ENCODE assay signal across 8 cellular contexts in the genomic region with DNA sequence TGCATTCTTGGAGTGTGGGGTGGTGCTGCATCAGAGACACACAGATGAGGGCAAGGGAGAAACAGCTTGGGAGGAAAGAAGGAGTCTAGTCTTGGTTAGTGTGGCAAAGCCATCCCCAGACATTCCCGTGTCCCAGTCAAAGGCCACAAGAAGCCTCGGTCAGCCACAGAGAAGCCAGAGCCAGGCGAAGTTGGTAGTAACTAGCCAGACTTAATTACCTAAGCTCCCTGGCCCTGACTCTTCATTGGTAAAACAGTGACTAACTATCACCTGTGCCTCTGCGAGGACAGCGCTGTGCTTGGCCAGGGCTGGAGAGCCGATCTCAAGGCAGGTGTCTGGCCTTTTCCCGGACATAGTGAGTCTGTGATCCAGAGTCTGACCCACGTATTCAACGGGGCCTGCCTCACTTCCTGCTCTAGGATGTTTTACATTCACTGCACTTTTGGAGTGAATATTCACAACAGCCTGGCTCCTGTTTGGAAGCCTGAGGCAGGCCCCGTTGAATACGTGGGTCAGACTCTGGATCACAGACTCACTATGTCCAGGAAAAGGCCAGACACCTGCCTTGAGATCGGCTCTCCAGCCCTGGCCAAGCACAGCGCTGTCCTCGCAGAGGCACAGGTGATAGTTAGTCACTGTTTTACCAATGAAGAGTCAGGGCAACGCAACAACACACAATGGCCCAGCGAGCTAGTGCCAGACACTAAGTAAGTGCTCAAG. TPM values are rescaled to one million over a fixed set of nuclear protein-coding genes. Genes with fewer than 3 reads are reported as not detected.
A peak's percentile ranks its signal among the peaks of the same experiment; 100 is the strongest.
DNase-seq lines count a peak whose midpoint lies in the region; ATAC-seq and TF ChIP-seq lines count a peak whose summit lies in the region.
"Not testable (repeated sequence)": the region's sequence is repeated elsewhere in the genome, so short reads cannot be mapped to it uniquely, and the experiment has no call there.

No MANE protein-coding gene starts in this region.

- not testable (repeated sequence) for H2BK15ac ChIP-seq in mesenchymal stem cell (ENCODE audit: low read depth, poor library complexity, severe bottlenecking)

- not testable (repeated sequence) for H3K9me3 ChIP-seq in BLaER1 treated with 17β-estradiol and CSF1 and Interleukin-3, amounts not matched to agents 10 nM and 100 nM (replicated peaks in 1 of 11); HCT116 (ENCODE audit: control insufficient read depth in 1 of 2, insufficient read depth in 1 of 2, low read depth in 1 of 2, low read length in 2 of 2); SK-N-SH; left ventricle myocardium inferior (replicated peaks); mesenchymal stem cell (ENCODE audit: control insufficient read depth, low read length); osteoblast (ENCODE audit: low read depth, low read length); stomach smooth muscle (ENCODE audit: control insufficient read depth in 2 of 2, low read length in 2 of 2)

- peaks cover 98 to 100% (median 100%) of the 10 kb centered on the region in 10 experiments for H3K4me1 ChIP-seq in BLaER1 treated with 17β-estradiol and CSF1 and Interleukin-3, amounts not matched to agents 10 nM and 100 nM
- H3K4me1 ChIP-seq in HCT116 (ENCODE audit: control insufficient read depth in 1 of 2, insufficient read depth in 2 of 2, low read length in 2 of 2), result peaks cover 58 to 96% of the 10 kb centered on the region in 2 experiments
- H3K4me1 ChIP-seq in SK-N-SH (ENCODE audit: control insufficient read depth in 1 of 2, insufficient read depth in 2 of 2, low read depth in 1 of 2, low read length in 1 of 2), result peaks cover 31 to 39% of the 10 kb centered on the region in 2 experiments
- peaks cover 100% of the 10 kb centered on the region for H3K4me1 ChIP-seq in left ventricle myocardium inferior
- peaks cover 70% of the 10 kb centered on the region for H3K4me1 ChIP-seq in mesenchymal stem cell (ENCODE audit: control insufficient read depth, insufficient read depth, low read depth, low read length)
- peaks cover 59% of the 10 kb centered on the region for H3K4me1 ChIP-seq in osteoblast (ENCODE audit: insufficient read depth, low read length)
- peaks cover 89% of the 10 kb centered on the region for H3K4me1 ChIP-seq in stomach smooth muscle (ENCODE audit: control insufficient read depth, insufficient read depth, low read length)

- H2BK12ac ChIP-seq in mesenchymal stem cell (ENCODE audit: low read length in 2 of 2), result not testable (repeated sequence)

- not testable (repeated sequence) for H3F3A ChIP-seq in SK-N-SH (replicated peaks; ENCODE audit: insufficient read depth)

- not testable (repeated sequence) for H4K8ac ChIP-seq in mesenchymal stem cell (ENCODE audit: low read length)

- not testable (repeated sequence) for H3K23ac ChIP-seq in mesenchymal stem cell (ENCODE audit: low read length in 2 of 2)

- H4K20me1 ChIP-seq in BLaER1 treated with 17β-estradiol and CSF1 and Interleukin-3, amounts not matched to agents 10 nM and 100 nM, result peaks cover 100% of the 10 kb centered on the region in 11 experiments
- not testable (repeated sequence) for H4K20me1 ChIP-seq in HCT116 (ENCODE audit: insufficient read depth)
- H4K20me1 ChIP-seq in SK-N-SH (ENCODE audit: insufficient read depth) (peaks cover 99% of the 10 kb centered on the region), osteoblast (ENCODE audit: insufficient read depth, low read length) (peaks cover 24% of the 10 kb centered on the region)

- not testable (repeated sequence) for TF ChIP-seq RAD21 in HCT116 (IDR thresholded peaks at IDR 0.05; ENCODE audit: low read depth); SK-N-SH (IDR thresholded peaks at IDR 0.05; ENCODE audit: low read length)

- peak overlapping the region; percentile 69 for H2AK5ac ChIP-seq in mesenchymal stem cell (ENCODE audit: low read length, severe bottlenecking)

- H3K18ac ChIP-seq in mesenchymal stem cell (ENCODE audit: low read depth in 1 of 2, low read length in 2 of 2), result not testable (repeated sequence)

- RAD21 ChIA-PET in HCT116 (lab: Charles Lee; ENCODE audit: low non-redundant PET in 1 of 2, low total read pairs in 2 of 2, uncharacterized antibody in 2 of 2, unreplicated experiment in 2 of 2), result interaction anchor here in 1 of 2 experiments (0.5 kb wide), 1 partner anchor 621 kb away, joined by 3 read pairs; no protein-coding TSS in a partner anchor

- not testable (repeated sequence) for H3K79me1 ChIP-seq in mesenchymal stem cell (replicated peaks; ENCODE audit: low read length, poor library complexity, severe bottlenecking)

- H3K27ac ChIP-seq in BLaER1 treated with 17β-estradiol and CSF1 and Interleukin-3, amounts not matched to agents 10 nM and 100 nM, result peak overlapping the region in 8 of 11 experiments; percentile 16 to 92 (median 80); a peak in 10 of 22 replicates
- not testable (repeated sequence) for H3K27ac ChIP-seq in HCT116 (ENCODE audit: low read depth, low read length); SK-N-SH (ENCODE audit: low read depth in 2 of 2, low read length in 1 of 2); mesenchymal stem cell (ENCODE audit: low read length, poor library complexity, severe bottlenecking)
- H3K27ac ChIP-seq in left ventricle myocardium inferior (replicated peaks) (peak overlapping the region; percentile 71), osteoblast (ENCODE audit: low read depth, low read length) (peak overlapping the region; percentile 32), stomach smooth muscle (ENCODE audit: low read length) (peak overlapping the region; percentile 82)

- TF ChIP-seq CTCF in HCT116 (IDR thresholded peaks at IDR 0.05 in 2 of 3, conservative IDR thresholded peaks at IDR 0.05 in 1 of 3; ENCODE audit: borderline replicate concordance in 1 of 3, insufficient read depth in 1 of 3, low read depth in 2 of 3, low read length in 2 of 3); SK-N-SH (IDR thresholded peaks at IDR 0.05); left ventricle myocardium inferior (IDR thresholded peaks at IDR 0.05; ENCODE audit: borderline replicate concordance); osteoblast (IDR thresholded peaks at IDR 0.05; ENCODE audit: extremely low read depth, low read depth, low read length): not testable (repeated sequence)

- H3K4me3 ChIP-seq in BLaER1 treated with 17β-estradiol and CSF1 and Interleukin-3, amounts not matched to agents 10 nM and 100 nM, result 0 out of 20 replicates have a peak overlapping the region, but pooled peaks of 1 of the 10 experiments have one; percentile 9
- H3K4me3 ChIP-seq in HCT116 (replicated peaks in 1 of 2; ENCODE audit: low read depth in 1 of 2, low read length in 2 of 2); SK-N-SH (ENCODE audit: low read depth in 2 of 2, low read length in 1 of 2); left ventricle myocardium inferior; mesenchymal stem cell (ENCODE audit: insufficient read depth in 1 of 2, low read depth in 1 of 2, low read length in 2 of 2); osteoblast (ENCODE audit: insufficient read depth, low read length); stomach smooth muscle (ENCODE audit: low read length in 2 of 2): not testable (repeated sequence)

- not testable (repeated sequence) for ATAC-seq in HCT116

- not testable (repeated sequence) for H2AFZ ChIP-seq in HCT116 (ENCODE audit: low read depth, low read length, poor library complexity, severe bottlenecking); SK-N-SH (ENCODE audit: low read depth); mesenchymal stem cell (ENCODE audit: low read depth, low read length); osteoblast (ENCODE audit: low read length)

- H3K4me2 ChIP-seq in BLaER1 treated with 17β-estradiol and CSF1 and Interleukin-3, amounts not matched to agents 10 nM and 100 nM, result peak overlapping the region; percentile 86 to 99 (median 97)
- H3K4me2 ChIP-seq in HCT116 (ENCODE audit: low read length) (peak overlapping the region; percentile 40), SK-N-SH (0 out of 2 replicates have a peak overlapping the region, but pooled peaks have one; percentile 16)
- H3K4me2 ChIP-seq in mesenchymal stem cell (ENCODE audit: low read length, poor library complexity, severe bottlenecking); osteoblast (ENCODE audit: insufficient read depth, low read length): not testable (repeated sequence)

- not testable (repeated sequence) for H2BK120ac ChIP-seq in mesenchymal stem cell (ENCODE audit: low read depth, low read length)

- intact Hi-C loops in HCT116 (cut with micrococcal nuclease), result not testable (repeated sequence)
- intact Hi-C loops in left ventricle myocardium inferior (cut with micrococcal nuclease), result loop anchor here (10.0 kb wide), 1 partner anchor 106 kb away; no protein-coding TSS in a partner anchor

- H4K91ac ChIP-seq in mesenchymal stem cell (ENCODE audit: low read length), result not testable (repeated sequence)

- BruUV-seq in HCT116 (replicated peaks; lab: Mats Ljungman, UMichigan), result not testable (repeated sequence)

- not testable (repeated sequence) for DNase-seq in HCT116 (ENCODE audit: low read depth, low spot score); SK-N-SH; left ventricle myocardium inferior; mesenchymal stem cell; osteoblast (ENCODE audit: insufficient read length, low spot score, missing footprints)
- DNase-seq in dermis blood vessel endothelial cell, result peak; percentile 48

- WGBS in SK-N-SH (ENCODE audit: low lambda C conversion rate), result 88% methylated on average over 14 of the region's 16 CpGs
- 83% methylated on average over 16 of the region's 16 CpGs for WGBS in mesenchymal stem cell

- H3K4ac ChIP-seq in mesenchymal stem cell (ENCODE audit: low read depth in 1 of 2, low read length in 2 of 2), result not testable (repeated sequence)

- H3K27me3 ChIP-seq in BLaER1 treated with 17β-estradiol and CSF1 and Interleukin-3, amounts not matched to agents 10 nM and 100 nM; HCT116 (ENCODE audit: insufficient read depth, low read length); SK-N-SH (ENCODE audit: insufficient read depth); left ventricle myocardium inferior (ENCODE audit: low read depth); mesenchymal stem cell (ENCODE audit: control insufficient read depth in 1 of 2, insufficient read depth in 1 of 2, low read length in 2 of 2); osteoblast (ENCODE audit: insufficient read depth, low read length); stomach smooth muscle (ENCODE audit: control insufficient read depth in 1 of 2, insufficient read depth in 2 of 2, low read length in 2 of 2): not testable (repeated sequence)

- not testable (repeated sequence) for TF ChIP-seq EP300 in SK-N-SH (IDR thresholded peaks at IDR 0.05; ENCODE audit: borderline replicate concordance in 1 of 2, low read depth in 1 of 2, low read length in 1 of 2)

- not testable (repeated sequence) for TF ChIP-seq POLR2A in HCT116 (IDR thresholded peaks at IDR 0.05; ENCODE audit: borderline replicate concordance, extremely low read depth, insufficient read depth, insufficient read length)

- peaks cover 6 to 45% (median 27%) of the 10 kb centered on the region in 11 experiments; a peak in 19 of 22 replicates for H3K36me3 ChIP-seq in BLaER1 treated with 17β-estradiol and CSF1 and Interleukin-3, amounts not matched to agents 10 nM and 100 nM
- not testable (repeated sequence) for H3K36me3 ChIP-seq in HCT116 (ENCODE audit: control insufficient read depth in 1 of 2, insufficient read depth in 2 of 2, low read length in 2 of 2); left ventricle myocardium inferior; osteoblast (ENCODE audit: insufficient read depth, low read length); stomach smooth muscle (ENCODE audit: control insufficient read depth in 2 of 2, insufficient read depth in 2 of 2, low read length in 2 of 2)
- peaks cover 5 to 24% of the 10 kb centered on the region in 2 experiments for H3K36me3 ChIP-seq in SK-N-SH (replicated peaks in 1 of 2; ENCODE audit: control insufficient read depth in 1 of 2, insufficient read depth in 2 of 2, low read length in 1 of 2)
- H3K36me3 ChIP-seq in mesenchymal stem cell (ENCODE audit: control insufficient read depth in 1 of 2, insufficient read depth in 2 of 2, low read depth in 1 of 2, low read length in 2 of 2), result peaks cover 12 to 18% of the 10 kb centered on the region in 2 experiments

- H3K9ac ChIP-seq in BLaER1 treated with 17β-estradiol and CSF1 and Interleukin-3, amounts not matched to agents 10 nM and 100 nM, result peak overlapping the region in 3 of 11 experiments; percentile 6 to 82 (median 79); a peak in 2 of 22 replicates
- H3K9ac ChIP-seq in HCT116 (ENCODE audit: low read length), result 0 out of 2 replicates have a peak overlapping the region, but pooled peaks have one; percentile 18
- H3K9ac ChIP-seq in SK-N-SH; mesenchymal stem cell (ENCODE audit: low read length); stomach smooth muscle (ENCODE audit: low read length in 2 of 2): not testable (repeated sequence)

- H2BK5ac ChIP-seq in mesenchymal stem cell (ENCODE audit: low read depth, low read length, poor library complexity, severe bottlenecking), result not testable (repeated sequence)

- CTCF ChIA-PET in HCT116 (lab: Charles Lee); SK-N-SH (lab: Yijun Ruan, JAX): not testable (repeated sequence)

- POLR2A ChIA-PET in HCT116 (lab: Charles Lee), result not testable (repeated sequence)
- POLR2A ChIA-PET in SK-N-SH (lab: Yijun Ruan, JAX), result interaction anchor here (1.1 kb wide), 1 partner anchor 8 kb away, joined by 3 read pairs; no protein-coding TSS in a partner anchor

- not testable (repeated sequence) for H3K9me2 ChIP-seq in HCT116 (ENCODE audit: insufficient read depth); SK-N-SH

- H3K79me2 ChIP-seq in HCT116 (ENCODE audit: insufficient read depth, low read length), result peaks cover 100% of the 10 kb centered on the region
- H3K79me2 ChIP-seq in SK-N-SH (ENCODE audit: insufficient read depth), result peaks cover 100% of the 10 kb centered on the region
- H3K79me2 ChIP-seq in osteoblast (ENCODE audit: insufficient read depth, low read length), result peaks cover 100% of the 10 kb centered on the region

- H3K14ac ChIP-seq in mesenchymal stem cell (ENCODE audit: low read length in 2 of 2), result not testable (repeated sequence)

RNA-seq across cellular contexts. Expression of a gene that starts 9.8 kb away (rescaled TPM):
- total RNA-seq in HCT116 (2021; ENCODE audit: unreplicated experiment), result 144 TPM
- polyA plus RNA-seq in HCT116 (2012), result 136 and 187 TPM in 2 replicates
- polyA plus RNA-seq in SK-N-SH (2012; rRNA removed), result 51.5 and 69.7 TPM in 2 replicates
- polyA plus RNA-seq in SK-N-SH (2012; cell fraction: cytosol; rRNA removed), result 41.0 and 63.0 TPM in 2 replicates
- 128 and 129 TPM in 2 replicates for polyA plus RNA-seq in SK-N-SH (2012; cell fraction: nucleus; rRNA removed)
- 112 and 148 TPM in 2 replicates for total RNA-seq in dermis blood vessel endothelial cell
- 29.1 TPM for total RNA-seq in left ventricle myocardium inferior
- polyA plus RNA-seq in mesenchymal stem cell (2013, experiment 1 of 2), result 58.2 TPM
- 55.7 TPM for polyA plus RNA-seq in mesenchymal stem cell (2013, experiment 2 of 2)
- total RNA-seq in osteoblast, result 65.1 and 65.9 TPM in 2 replicates
